9 cellular contexts compared by ENCODE assay signal in genomic region chr1:192538407-192539311, GRCh38. TPM values are rescaled to one million over a fixed set of nuclear protein-coding genes. Genes with fewer than 3 reads are reported as not detected.
A peak's percentile ranks its signal among the peaks of the same experiment; 100 is the strongest.
DNase-seq lines count a peak whose midpoint lies in the region; ATAC-seq, FAIRE-seq and TF ChIP-seq lines count a peak whose summit lies in the region.
"Had no signal": no experiment of that assay in that cellular context is flagged by ENCODE, and none has a peak within 500 bp of the region (broad histone marks: within the 10 kb centered on the region; RNA-seq: fewer than 3 reads in every experiment).

No MANE protein-coding gene starts in this region.

- H3K27ac ChIP-seq in gastroesophageal sphincter (peak overlapping the region; percentile 85 to 100 (median 88)), thoracic aorta (peak overlapping the region; percentile 86 to 93), kidney (ENCODE audit: low read depth in 2 of 2, low read length in 2 of 2) (no peak overlapping the region)

- peak; percentile 56 to 68 for ATAC-seq in activated CD4-positive, CD25-positive, alpha-beta regulatory T cell treated with anti-CD3 and anti-CD28 coated beads, Interleukin-2, amount 50 U/mL, for 24 hours
- peak; percentile 88 for ATAC-seq in HG02840 (IDR thresholded peaks at IDR 0.05; ENCODE audit: low FRiP score, unreplicated experiment)
- no peak for ATAC-seq in gastroesophageal sphincter
- ATAC-seq in thoracic aorta (ENCODE audit: insufficient number of reproducible peaks, low FRiP score, low read depth) = no peak

- H3K27me3 ChIP-seq in gastroesophageal sphincter (no peaks in the 10 kb centered on the region), thoracic aorta (replicated peaks; ENCODE audit: insufficient read depth) (no peaks in the 10 kb centered on the region)

- DNase-seq in activated CD4-positive, CD25-positive, alpha-beta regulatory T cell treated with anti-CD3 and anti-CD28 coated beads, Interleukin-2, amount 50 U/mL, for 72 hours = no peak
- peak; percentile 63 for DNase-seq in RPMI8226
- no peak for DNase-seq in thoracic aorta (ENCODE audit: low spot score)
- no peak for DNase-seq in kidney
- no peak for DNase-seq in NCI-H510A treated with DMSO at 0.1 percent for 48 hours (lab: John Stamatoyannopoulos, UW)

- no peak overlapping the region for H3K9ac ChIP-seq in kidney (ENCODE audit: low read length in 2 of 2)

- TF ChIP-seq EP300 in gastroesophageal sphincter (IDR thresholded peaks at IDR 0.05) = no peak

- H3K4me3 ChIP-seq in gastroesophageal sphincter (no peak overlapping the region), thoracic aorta (no peak overlapping the region), kidney (ENCODE audit: low read length in 2 of 2) (no peak overlapping the region)

- H3K36me3 ChIP-seq in gastroesophageal sphincter (no peaks in the 10 kb centered on the region), thoracic aorta (no peaks in the 10 kb centered on the region), kidney (ENCODE audit: control insufficient read depth in 1 of 2, insufficient read depth in 2 of 2, low read length in 2 of 2) (no peaks in the 10 kb centered on the region)

- FAIRE-seq in kidney (lab: Jason Lieb, UNC) = no peak

- intact Hi-C loops in kidney (cut with DNase I) = no loop called here

- no peaks in the 10 kb centered on the region for H3K9me3 ChIP-seq in gastroesophageal sphincter
- H3K9me3 ChIP-seq in thoracic aorta = no peaks in the 10 kb centered on the region
- no peaks in the 10 kb centered on the region for H3K9me3 ChIP-seq in kidney (ENCODE audit: control insufficient read depth in 1 of 2, low read length in 2 of 2)

- TF ChIP-seq POLR2A in gastroesophageal sphincter (IDR thresholded peaks at IDR 0.05) = no peak

- WGBS in gastroesophageal sphincter (ENCODE audit: low coverage in 1 of 2), 2 donors = 20 to 36% methylated on average over 3 of the region's 3 CpGs

- TF ChIP-seq CTCF in gastroesophageal sphincter (IDR thresholded peaks at IDR 0.05) (no peak), thoracic aorta (IDR thresholded peaks at IDR 0.05) (no peak), kidney (IDR thresholded peaks at IDR 0.05; ENCODE audit: borderline replicate concordance, extremely low read depth, insufficient read depth) (no peak)

- peaks cover 14 to 53% (median 17%) of the 10 kb centered on the region in 3 donors for H3K4me1 ChIP-seq in gastroesophageal sphincter
- H3K4me1 ChIP-seq in thoracic aorta (ENCODE audit: control insufficient read depth in 1 of 2, low read depth in 2 of 2) = peaks cover 31 to 38% of the 10 kb centered on the region in 2 donors
- H3K4me1 ChIP-seq in kidney (ENCODE audit: control insufficient read depth in 1 of 2, insufficient read depth in 1 of 2, low read depth in 1 of 2, low read length in 2 of 2) = peaks cover 0 to 2% of the 10 kb centered on the region in 2 donors

RNA-seq across cellular contexts. Expression of gene RGS1, which starts 36.9 kb away (rescaled TPM):
- total RNA-seq in gastroesophageal sphincter = 10 to 100 TPM in 2 of 4 donors, 1 to 10 TPM in 2; 5.6 to 18.0 (median 12.8) TPM
- 100 to 1,000 TPM in 1 of 2 donors, 10 to 100 TPM in 1; 54.0 to 127 TPM for total RNA-seq in thoracic aorta
- 50.2 TPM for total RNA-seq in kidney
- 5.0 TPM for polyA plus RNA-seq in kidney (ENCODE audit: insufficient read depth, low read depth, low replicate concordance)
- polyA plus RNA-seq: BJ had no signal

Comparison
In these comparisons a context has a peak if more than half of its experiments do, and no peak if none do; other contexts are left out.
1. ATAC-seq: peak in activated CD4-positive, CD25-positive, alpha-beta regulatory T cell treated with anti-CD3 and anti-CD28 coated beads, Interleukin-2, amount 50 U/mL, for 24 hours (2 of 2) and HG02840 (single experiment); none in gastroesophageal sphincter (single experiment) and thoracic aorta (single experiment).
2. H3K27ac ChIP-seq: peak in gastroesophageal sphincter (4 of 4) and thoracic aorta (2 of 2); none in kidney (0 of 2).